15 cellular contexts compared by ENCODE assay signal in the genomic region with DNA sequence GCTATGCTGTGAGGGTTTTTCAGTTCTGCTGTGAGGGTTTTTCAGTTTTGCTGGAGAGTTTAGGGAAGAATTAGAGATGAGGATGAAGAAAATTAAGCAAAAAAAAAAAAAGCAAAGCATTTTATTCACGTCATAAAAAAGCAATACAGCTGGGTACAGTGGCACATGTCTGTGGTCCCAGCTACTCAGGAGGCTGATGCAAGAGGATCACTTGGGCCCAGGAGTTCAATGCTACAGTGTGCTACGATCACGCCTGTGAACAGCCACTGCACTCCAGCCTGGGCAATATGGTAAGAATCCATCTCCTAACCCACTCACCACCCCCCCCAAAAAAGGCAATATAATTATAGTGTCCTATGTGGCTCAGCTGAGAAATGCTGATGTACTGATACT.
DNase-seq lines count a peak whose midpoint lies in the region; ATAC-seq, FAIRE-seq and TF ChIP-seq lines count a peak whose summit lies in the region.
"Had no signal": no experiment of that assay in that cellular context is flagged by ENCODE, and none has a peak within 500 bp of the region (broad histone marks: within the 10 kb centered on the region; RNA-seq: fewer than 3 reads in every experiment).

No MANE protein-coding gene starts in this region.

- H2BK12ac ChIP-seq in H1 (ENCODE audit: low read depth, low read length) (no peak overlapping the region), trophoblast cell (ENCODE audit: low read length) (no peak overlapping the region)

- H3K14ac ChIP-seq in H1 (ENCODE audit: insufficient read length) = no peak overlapping the region
- no peak overlapping the region for H3K14ac ChIP-seq in trophoblast cell (ENCODE audit: low read length)

- H3K4ac ChIP-seq in H1 (replicated peaks; ENCODE audit: insufficient read length, low read depth, low read length) (no peak overlapping the region), trophoblast cell (ENCODE audit: low read depth, low read length) (no peak overlapping the region)

- H4K20me1 ChIP-seq in BLaER1 treated with 17β-estradiol and CSF1 and Interleukin-3, amounts not matched to agents 10 nM and 100 nM = no peaks in the 10 kb centered on the region
- peaks cover 6% of the 10 kb centered on the region for H4K20me1 ChIP-seq in GM23338 (replicated peaks; ENCODE audit: insufficient read depth)
- peaks cover 0 to 7% of the 10 kb centered on the region in 2 experiments for H4K20me1 ChIP-seq in H1 (replicated peaks in 1 of 2; ENCODE audit: control insufficient read depth in 1 of 2, insufficient read depth in 2 of 2, low read length in 2 of 2)

- no peaks in the 10 kb centered on the region for H3K23me2 ChIP-seq in H1 (ENCODE audit: low read depth, low read length)

- no peak overlapping the region for H2BK15ac ChIP-seq in H1 (ENCODE audit: low read length)

- TF ChIP-seq CTCF in GM23338 (conservative IDR thresholded peaks at IDR 0.05; ENCODE audit: low read depth in 2 of 2) (no peak), H1 (IDR thresholded peaks at IDR 0.05; ENCODE audit: control extremely low read depth in 1 of 3, insufficient read depth in 1 of 3, low read depth in 1 of 3, low read length in 3 of 3) (no peak)

- peaks cover 36% of the 10 kb centered on the region for H3K4me1 Mint-ChIP-seq in GM23338
- H3K4me1 Mint-ChIP-seq in stimulated activated memory B cell treated with anti-CD40 and anti-IgM and Interleukin-4, amounts not matched to agents 10 μg/mL and 1 μg/mL and 100 μg/mL, for 72 hours = no peaks in the 10 kb centered on the region
- H3K4me1 Mint-ChIP-seq: CD4-positive, CD25-positive, alpha-beta regulatory T cell; IgD-negative memory B cell had no signal

- no peaks in the 10 kb centered on the region for H3K27me3 ChIP-seq in BLaER1 treated with 17β-estradiol and CSF1 and Interleukin-3, amounts not matched to agents 10 nM and 100 nM
- H3K27me3 ChIP-seq in GM23338 (ENCODE audit: insufficient read depth) (no peaks in the 10 kb centered on the region), H1 (replicated peaks in 1 of 4; ENCODE audit: control insufficient read depth in 3 of 4, extremely low read depth in 1 of 4, insufficient read depth in 3 of 4, low read length in 3 of 4) (no peaks in the 10 kb centered on the region), trophoblast cell (ENCODE audit: insufficient read depth, low read length) (no peaks in the 10 kb centered on the region)

- H2BK120ac ChIP-seq in H1 (replicated peaks; ENCODE audit: low read depth, low read length) (no peak overlapping the region), trophoblast cell (ENCODE audit: insufficient read depth, low read length, poor library complexity) (no peak overlapping the region)

- TF ChIP-seq POLR2A in H1 (IDR thresholded peaks at IDR 0.05; ENCODE audit: control extremely low read depth in 1 of 2, low read depth in 2 of 2, low read length in 2 of 2) = no peak

- H4K5ac ChIP-seq in H1 (ENCODE audit: insufficient read length, low read depth, low read length) = no peak overlapping the region

- H3K36me3 Mint-ChIP-seq in GM23338 (ENCODE audit: low read depth) = no peaks in the 10 kb centered on the region
- H3K36me3 Mint-ChIP-seq in stimulated activated memory B cell treated with anti-CD40 and anti-IgM and Interleukin-4, amounts not matched to agents 10 μg/mL and 1 μg/mL and 100 μg/mL, for 72 hours = no peaks in the 10 kb centered on the region
- H3K36me3 Mint-ChIP-seq: CD4-positive, CD25-positive, alpha-beta regulatory T cell; IgD-negative memory B cell had no signal

- no peak overlapping the region for H2AFZ ChIP-seq in GM23338
- H2AFZ ChIP-seq in H1 (ENCODE audit: low read length) = no peak overlapping the region
- no peak overlapping the region for H2AFZ ChIP-seq in trophoblast cell (ENCODE audit: insufficient read depth, low read length, poor library complexity)

- CTCF ChIA-PET in H1 (lab: Charles Lee; ENCODE audit: partially characterized antibody) = interaction anchor here (0.6 to 1.5 kb wide), 2 partner anchors 13 to 590 kb away, joined by 3 to 4 read pairs; no protein-coding TSS in a partner anchor

- 0 out of 22 replicates have a peak overlapping the region, but pooled peaks of 1 of the 11 experiments have one; percentile 5 for H3K27ac ChIP-seq in BLaER1 treated with 17β-estradiol and CSF1 and Interleukin-3, amounts not matched to agents 10 nM and 100 nM
- peak overlapping the region; percentile 67; the same call in 1 of the 2 replicates for H3K27ac ChIP-seq in GM23338 (ENCODE audit: low read depth)
- no peak overlapping the region for H3K27ac ChIP-seq in H1 (ENCODE audit: low read depth, low read length)
- H3K27ac ChIP-seq in trophoblast cell (ENCODE audit: low read depth, low read length) = no peak overlapping the region
- H3K27ac ChIP-seq: A549 had no signal

- H3K9ac ChIP-seq in BLaER1 treated with 17β-estradiol and CSF1 and Interleukin-3, amounts not matched to agents 10 nM and 100 nM = no peak overlapping the region
- H3K9ac ChIP-seq in H1 (replicated peaks in 1 of 4; ENCODE audit: extremely low read depth in 1 of 4, low read depth in 3 of 4, low read length in 3 of 4) (no peak overlapping the region), trophoblast cell (ENCODE audit: low read length) (no peak overlapping the region)

- H3K18ac ChIP-seq in H1 (ENCODE audit: extremely low read depth, low read length) (0 out of 2 replicates have a peak overlapping the region, but pooled peaks have one; percentile 54), trophoblast cell (ENCODE audit: low read length) (no peak overlapping the region)

- no peaks in the 10 kb centered on the region for H3K9me3 ChIP-seq in BLaER1 treated with 17β-estradiol and CSF1 and Interleukin-3, amounts not matched to agents 10 nM and 100 nM (replicated peaks in 1 of 11)
- no peaks in the 10 kb centered on the region for H3K9me3 ChIP-seq in H1 (ENCODE audit: insufficient read depth in 2 of 2, low read depth in 1 of 2, low read length in 1 of 2)
- no peaks in the 10 kb centered on the region for H3K9me3 ChIP-seq in trophoblast cell (ENCODE audit: insufficient read depth, low read depth, low read length)
- H3K9me3 ChIP-seq: A549 had no signal

- H2BK5ac ChIP-seq in H1 (ENCODE audit: low read depth, low read length) (no peak overlapping the region; the same call in 1 of the 2 replicates), trophoblast cell (ENCODE audit: low read depth, low read length, poor library complexity) (no peak overlapping the region)

- no peaks in the 10 kb centered on the region; the same call in 1 of the 2 replicates for H3K79me1 ChIP-seq in H1 (ENCODE audit: low read depth, low read length)
- H3K79me1 ChIP-seq in trophoblast cell (ENCODE audit: low read length) = no peaks in the 10 kb centered on the region

- H3K56ac ChIP-seq in H1 (replicated peaks; ENCODE audit: insufficient read length, low read depth, low read length) = no peak overlapping the region

- H3K79me2 ChIP-seq in GM23338 (replicated peaks; ENCODE audit: insufficient read depth) = peaks cover 77% of the 10 kb centered on the region
- H3K79me2 ChIP-seq in H1 (ENCODE audit: control insufficient read depth in 1 of 2, insufficient read depth in 2 of 2, low read length in 2 of 2) = peaks cover 0 to 43% of the 10 kb centered on the region in 2 experiments; a peak in 2 of 4 replicates
- H3K79me2 ChIP-seq in trophoblast cell (ENCODE audit: control insufficient read depth, insufficient read depth, low read length, poor library complexity) = no peaks in the 10 kb centered on the region

- H4K8ac ChIP-seq in H1 (ENCODE audit: extremely low read depth, insufficient read depth, low read length) (no peak overlapping the region), trophoblast cell (ENCODE audit: low read depth, low read length) (no peak overlapping the region)

- peak overlapping the region in 9 of 11 experiments; percentile 1 to 35 (median 24); a peak in 8 of 22 replicates for H3K4me2 ChIP-seq in BLaER1 treated with 17β-estradiol and CSF1 and Interleukin-3, amounts not matched to agents 10 nM and 100 nM
- no peak overlapping the region for H3K4me2 ChIP-seq in GM23338
- H3K4me2 ChIP-seq in H1 (ENCODE audit: insufficient read depth in 1 of 2, low read depth in 2 of 2, low read length in 2 of 2) = no peak overlapping the region
- H3K4me2 ChIP-seq in trophoblast cell (ENCODE audit: low read length) = no peak overlapping the region
- H3K4me2 ChIP-seq: A549 had no signal

- H3K27me3 Mint-ChIP-seq in GM23338 (ENCODE audit: insufficient read depth, low read depth, poor library complexity) = peaks cover 3% of the 10 kb centered on the region
- H3K27me3 Mint-ChIP-seq in stimulated activated memory B cell treated with anti-CD40 and anti-IgM and Interleukin-4, amounts not matched to agents 10 μg/mL and 1 μg/mL and 100 μg/mL, for 72 hours = no peaks in the 10 kb centered on the region
- H3K27me3 Mint-ChIP-seq: CD4-positive, CD25-positive, alpha-beta regulatory T cell; IgD-negative memory B cell had no signal

- no peaks in the 10 kb centered on the region for H3K9me3 Mint-ChIP-seq in GM23338
- H3K9me3 Mint-ChIP-seq in stimulated activated memory B cell treated with anti-CD40 and anti-IgM and Interleukin-4, amounts not matched to agents 10 μg/mL and 1 μg/mL and 100 μg/mL, for 72 hours = no peaks in the 10 kb centered on the region

- TF ChIP-seq EP300 in H1 (IDR thresholded peaks at IDR 0.05; ENCODE audit: borderline replicate concordance in 1 of 2, low read depth in 2 of 2, low read length in 2 of 2) = no peak

- peaks cover 0 to 12% (median 9%) of the 10 kb centered on the region in 10 experiments; a peak in 9 of 20 replicates for H3K4me1 ChIP-seq in BLaER1 treated with 17β-estradiol and CSF1 and Interleukin-3, amounts not matched to agents 10 nM and 100 nM
- H3K4me1 ChIP-seq in GM23338 (ENCODE audit: insufficient read depth) (peaks cover 16% of the 10 kb centered on the region), H1 (replicated peaks in 1 of 4; ENCODE audit: control insufficient read depth in 3 of 4, insufficient read depth in 4 of 4, low read length in 3 of 4) (peaks cover 3 to 12% (median 6%) of the 10 kb centered on the region in 4 experiments; a peak in 5 of 7 replicates), trophoblast cell (ENCODE audit: control insufficient read depth in 1 of 2, insufficient read depth in 2 of 2, low read length in 2 of 2) (peaks cover 0 to 4% of the 10 kb centered on the region in 2 experiments)
- H3K4me1 ChIP-seq: A549 had no signal

- H3F3A ChIP-seq in GM23338 (replicated peaks; ENCODE audit: low read depth) = no peaks in the 10 kb centered on the region

- no peak for FAIRE-seq in H1 (lab: Jason Lieb, UNC)
- FAIRE-seq: A549, GM12878 had no signal

- ATAC-seq in GM23338 = no peak
- no peak for ATAC-seq in stimulated activated memory B cell treated with anti-CD40 and anti-IgM and Interleukin-4, amounts not matched to agents 10 μg/mL and 1 μg/mL and 100 μg/mL, for 72 hours
- ATAC-seq in HG03095 (IDR thresholded peaks at IDR 0.05; ENCODE audit: unreplicated experiment) = no peak
- ATAC-seq: A549 had no signal

- DNase-seq in GM23338 (ENCODE audit: low spot score) = no peak
- no peak for DNase-seq in H1 (ENCODE audit: low read depth in 1 of 2, low spot score in 2 of 2)
- DNase-seq in trophoblast cell = no peak
- no peak for DNase-seq in NCI-H2196 (lab: John Stamatoyannopoulos, UW; ENCODE audit: unreplicated experiment)
- no peak for DNase-seq in mesenteric fat pad (ENCODE audit: low spot score)
- DNase-seq: CD4-positive, CD25-positive, alpha-beta regulatory T cell; DMS79; H7; KG1 had no signal

- H3K23ac ChIP-seq in H1 (ENCODE audit: insufficient read length) = no peak overlapping the region
- H3K23ac ChIP-seq in trophoblast cell (ENCODE audit: low read length) = no peak overlapping the region

- no peak for TF ChIP-seq RAD21 in H1 (IDR thresholded peaks at IDR 0.05 in 1 of 2, conservative IDR thresholded peaks at IDR 0.05 in 1 of 2; ENCODE audit: low read depth in 2 of 2, low read length in 2 of 2)

- no peak overlapping the region for H2BK20ac ChIP-seq in H1 (ENCODE audit: low read length)

- POLR2A ChIA-PET in H1 (lab: Charles Lee; ENCODE audit: partially characterized antibody) = no interaction called here

- no peak overlapping the region for H4K12ac ChIP-seq in trophoblast cell (ENCODE audit: low read depth, low read length)

- 0 out of 2 replicates have a peak, but pooled peaks cover 4% of the 10 kb centered on the region for H3K9me2 ChIP-seq in GM23338 (ENCODE audit: insufficient read depth)

- WGBS in H1 (ENCODE audit: extremely low coverage in 1 of 2, insufficient coverage in 1 of 2, insufficient read length in 1 of 2, insufficient replicate concordance in 2 of 2, low coverage in 1 of 2, low lambda C conversion rate in 2 of 2, missing lambda C conversion rate in 1 of 2), 2 experiments = 87% methylated on average over 3 of the region's 3 CpGs; no CpG with 5 or more reads in 1 of the 2 experiments
- no CpG with 5 or more reads among the region's 3 CpGs for WGBS in trophoblast cell (ENCODE audit: extremely low coverage, insufficient coverage, insufficient read length)

- H3K4me3 Mint-ChIP-seq in GM23338 = no peak overlapping the region
- H3K4me3 Mint-ChIP-seq in stimulated activated memory B cell treated with anti-CD40 and anti-IgM and Interleukin-4, amounts not matched to agents 10 μg/mL and 1 μg/mL and 100 μg/mL, for 72 hours = no peak overlapping the region
- H3K4me3 Mint-ChIP-seq: CD4-positive, CD25-positive, alpha-beta regulatory T cell; IgD-negative memory B cell had no signal

- no peaks in the 10 kb centered on the region for H3K36me3 ChIP-seq in BLaER1 treated with 17β-estradiol and CSF1 and Interleukin-3, amounts not matched to agents 10 nM and 100 nM
- no peaks in the 10 kb centered on the region for H3K36me3 ChIP-seq in GM23338 (ENCODE audit: insufficient read depth)
- H3K36me3 ChIP-seq in H1 (ENCODE audit: control insufficient read depth in 2 of 4, insufficient read depth in 4 of 4, low read length in 3 of 4) = no peaks in the 10 kb centered on the region
- no peaks in the 10 kb centered on the region for H3K36me3 ChIP-seq in trophoblast cell (ENCODE audit: control insufficient read depth in 1 of 2, insufficient read depth in 2 of 2, low read length in 2 of 2)

- H4K91ac ChIP-seq in H1 (replicated peaks; ENCODE audit: insufficient read length, low read length) (no peak overlapping the region), trophoblast cell (ENCODE audit: low read depth, low read length) (no peak overlapping the region)

- H3K4me3 ChIP-seq in BLaER1 treated with 17β-estradiol and CSF1 and Interleukin-3, amounts not matched to agents 10 nM and 100 nM = no peak overlapping the region
- no peak overlapping the region for H3K4me3 ChIP-seq in GM23338
- H3K4me3 ChIP-seq in H1 (ENCODE audit: extremely low read depth in 1 of 4, insufficient read depth in 2 of 4, low read depth in 3 of 4, low read length in 4 of 4) = no peak overlapping the region
- H3K4me3 ChIP-seq in trophoblast cell (ENCODE audit: low read depth, low read length) = peak overlapping the region; percentile 46
- H3K4me3 ChIP-seq: A549, GM12878 had no signal

- H2AK5ac ChIP-seq in H1 (ENCODE audit: low read depth, low read length) (no peak overlapping the region), trophoblast cell (ENCODE audit: low read length) (no peak overlapping the region)

- H3K27ac Mint-ChIP-seq in GM23338 = no peak overlapping the region; the same call in 1 of the 2 replicates
- no peak overlapping the region for H3K27ac Mint-ChIP-seq in stimulated activated memory B cell treated with anti-CD40 and anti-IgM and Interleukin-4, amounts not matched to agents 10 μg/mL and 1 μg/mL and 100 μg/mL, for 72 hours
- H3K27ac Mint-ChIP-seq: CD4-positive, CD25-positive, alpha-beta regulatory T cell; IgD-negative memory B cell had no signal

Comparison
In these comparisons a context has a peak if more than half of its experiments do, and no peak if none do; other contexts are left out.
1. H3K4me2 ChIP-seq: peak in BLaER1 treated with 17β-estradiol and CSF1 and Interleukin-3, amounts not matched to agents 10 nM and 100 nM (9 of 11); none in GM23338 (single experiment), H1 (0 of 2) and trophoblast cell (single experiment).